Comparison of ENCODE assay signal across 24 cellular contexts in the genomic region with DNA sequence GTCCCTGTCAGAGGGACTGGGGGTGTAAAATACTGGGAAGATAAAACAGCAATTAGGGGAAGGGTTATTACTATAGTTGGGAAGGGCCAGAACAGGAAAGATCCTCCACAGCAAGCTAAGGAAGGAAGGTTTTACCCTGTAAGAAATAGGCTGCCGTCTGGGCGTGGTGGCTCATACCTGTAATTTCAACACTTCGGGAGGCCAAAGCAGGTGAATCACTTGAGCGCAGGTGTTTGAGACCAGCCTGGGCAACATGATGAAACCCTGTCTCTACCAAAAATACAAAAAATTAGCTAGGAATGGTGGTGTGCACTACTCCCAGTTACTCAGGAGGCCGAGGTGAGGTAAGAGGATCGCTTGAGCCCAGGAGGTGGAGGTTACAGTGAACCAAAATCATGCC.
"Had no signal": no experiment of that assay in that cellular context is flagged by ENCODE, and none has a peak within 500 bp of the region (broad histone marks: within the 10 kb centered on the region; RNA-seq: fewer than 3 reads in every experiment).

No MANE protein-coding gene starts in this region.

- H3K27ac ChIP-seq: coronary artery, dorsolateral prefrontal cortex, epithelial cell of prostate, esophagus squamous epithelium, gastrocnemius medialis, heart right ventricle, left lung, lower lobe of right lung had no signal

- H3K36me3 ChIP-seq: esophagus squamous epithelium, gastrocnemius medialis, heart right ventricle, left lung, lower lobe of right lung had no signal

- H3K4me3 ChIP-seq: coronary artery, dorsolateral prefrontal cortex, esophagus squamous epithelium, gastrocnemius medialis, heart right ventricle, left lung, lower lobe of right lung, mucosa of descending colon had no signal

- H3K4me3 Mint-ChIP-seq: mesothelial cell of epicardium, naive B cell had no signal

- H3K27ac Mint-ChIP-seq: mesothelial cell of epicardium, naive B cell had no signal

- H3K4me1 Mint-ChIP-seq: mesothelial cell of epicardium, naive B cell had no signal

- ATAC-seq: esophagus mucosa, gastrocnemius medialis, heart right ventricle, left cardiac atrium, left ventricle myocardium superior, mucosa of descending colon had no signal

- H3K27me3 ChIP-seq: dorsolateral prefrontal cortex, esophagus squamous epithelium, gastrocnemius medialis, heart right ventricle, left lung had no signal

- H3K4me1 ChIP-seq: esophagus squamous epithelium, gastrocnemius medialis, heart right ventricle, left lung, lower lobe of right lung had no signal

- H3K9me3 Mint-ChIP-seq: mesothelial cell of epicardium, naive B cell had no signal

- DNase-seq: dermis blood vessel endothelial cell; dorsolateral prefrontal cortex; effector CD4-positive, alpha-beta T cell; effector memory CD4-positive, alpha-beta T cell; erythroblast; esophagus squamous epithelium; foreskin fibroblast; foreskin melanocyte; gastrocnemius medialis; glutamatergic neuron; head of caudate nucleus; heart right ventricle; hippocampal formation; left cardiac atrium; left lung; left ventricle myocardium superior; lower lobe of right lung; mesenchymal stem cell; mucosa of descending colon; naive B cell had no signal

- H3K36me3 Mint-ChIP-seq: mesothelial cell of epicardium, naive B cell had no signal

- H3K9me3 ChIP-seq: esophagus squamous epithelium, gastrocnemius medialis, heart right ventricle, left lung, lower lobe of right lung, mucosa of descending colon had no signal
